ENCODE assay signal across 26 cellular contexts in the genomic region with DNA sequence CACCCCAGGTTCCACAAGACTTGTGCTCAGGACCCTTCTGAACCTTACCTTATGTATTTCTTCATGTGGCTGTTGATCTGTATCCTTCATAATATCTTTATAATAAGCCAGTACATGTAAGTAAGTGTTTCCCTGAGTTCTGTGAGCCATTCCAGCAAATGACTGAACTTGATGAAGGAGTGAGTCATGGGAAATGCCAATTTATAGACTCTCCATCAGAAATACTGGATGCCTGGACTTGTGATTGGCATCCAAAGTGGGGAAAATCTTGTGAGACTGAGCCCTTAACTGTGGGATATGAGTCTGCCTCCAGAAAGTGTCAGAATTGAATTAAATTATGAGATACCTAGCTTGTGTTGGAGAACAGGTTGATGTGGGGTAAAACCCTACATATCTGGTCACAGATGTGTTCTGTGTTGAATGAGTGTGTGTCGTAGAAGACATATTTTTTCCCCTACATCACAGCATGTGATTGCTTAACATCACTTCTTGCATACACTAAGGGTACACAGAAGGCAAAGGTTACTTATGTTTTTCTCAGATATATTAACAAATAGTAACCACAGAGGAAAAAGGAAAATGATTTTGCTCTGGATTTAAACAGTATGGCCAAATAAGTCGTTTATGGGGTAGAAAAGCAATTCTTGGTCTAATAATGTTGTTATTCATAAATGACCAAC.
"Had no signal": no experiment of that assay in that cellular context is flagged by ENCODE, and none has a peak within 500 bp of the region (broad histone marks: within the 10 kb centered on the region; RNA-seq: fewer than 3 reads in every experiment).

No MANE protein-coding gene starts in this region.

- H3K27ac Mint-ChIP-seq: activated CD4-positive, alpha-beta T cell treated with anti-CD3 and anti-CD28 coated beads, Interleukin-2, amount 10 ng/mL, durations not matched to agents 7 days and 5 days; activated CD8-positive, alpha-beta T cell treated with anti-CD3 and anti-CD28 coated beads for 36 hours; activated naive CD4-positive, alpha-beta T cell treated with anti-CD3 and anti-CD28 coated beads, Interleukin-2, amount 50 U/mL, for 24 hours; activated naive CD8-positive, alpha-beta T cell treated with anti-CD3 and anti-CD28 coated beads, Interleukin-2, amount 50 U/mL, for 24 hours; activated T-helper 2 cell treated with anti-CD3 and anti-CD28 coated beads, Interferon-gamma antibody, Interleukin-2, Interleukin-4, amounts not matched to agents 10 μg/mL and 5 μg/mL and 100 μg/mL, durations not matched to agents 14 hours and 24 hours and 36 hours; nephron; stimulated activated effector memory CD8-positive, alpha-beta T cell treated with anti-CD3 and anti-CD28 coated beads, Interleukin-12 subunit alpha, Interleukin-12 subunit beta, amount 100 ng/mL, for 72 hours; stimulated activated naive CD8-positive, alpha-beta T cell treated with anti-CD3 and anti-CD28 coated beads, Interleukin-15, Interleukin-2, amounts not matched to agents 100 ng/mL and 50 ng/mL, for 24 hours; type B pancreatic cell; WTC11 had no signal

- H3K4me1 Mint-ChIP-seq: activated CD4-positive, alpha-beta T cell treated with anti-CD3 and anti-CD28 coated beads, Interleukin-2, amount 10 ng/mL, durations not matched to agents 7 days and 5 days; activated naive CD4-positive, alpha-beta T cell treated with anti-CD3 and anti-CD28 coated beads, Interleukin-2, amount 50 U/mL, for 24 hours; activated naive CD8-positive, alpha-beta T cell treated with anti-CD3 and anti-CD28 coated beads, Interleukin-2, amount 50 U/mL, for 24 hours; nephron; stimulated activated effector memory CD8-positive, alpha-beta T cell treated with anti-CD3 and anti-CD28 coated beads, Interleukin-12 subunit alpha, Interleukin-12 subunit beta, amount 100 ng/mL, for 72 hours; WTC11 had no signal

- H3K4me3 Mint-ChIP-seq: activated CD4-positive, alpha-beta T cell treated with anti-CD3 and anti-CD28 coated beads, Interleukin-2, amount 10 ng/mL, durations not matched to agents 7 days and 5 days; activated CD8-positive, alpha-beta T cell treated with anti-CD3 and anti-CD28 coated beads for 36 hours; activated naive CD4-positive, alpha-beta T cell treated with anti-CD3 and anti-CD28 coated beads, Interleukin-2, amount 50 U/mL, for 24 hours; activated naive CD8-positive, alpha-beta T cell treated with anti-CD3 and anti-CD28 coated beads, Interleukin-2, amount 50 U/mL, for 24 hours; activated T-cell treated with anti-CD3 and anti-CD28 coated beads, Interleukin-2, amount 50 U/mL, for 4 hours; nephron; stimulated activated effector memory CD8-positive, alpha-beta T cell treated with anti-CD3 and anti-CD28 coated beads, Interleukin-12 subunit alpha, Interleukin-12 subunit beta, amount 100 ng/mL, for 72 hours; stimulated activated naive CD8-positive, alpha-beta T cell treated with anti-CD3 and anti-CD28 coated beads, Interleukin-15, Interleukin-2, amounts not matched to agents 100 ng/mL and 50 ng/mL, for 24 hours; T-helper 17 cell; type B pancreatic cell; WTC11 had no signal

- H3K36me3 ChIP-seq: colonic mucosa, uterus had no signal

- DNase-seq: activated CD4-positive, alpha-beta T cell treated with anti-CD3 and anti-CD28 coated beads for 1 hour; activated CD4-positive, alpha-beta T cell treated with anti-CD3 and anti-CD28 coated beads, Interleukin-2, amount 10 ng/mL, durations not matched to agents 7 days and 5 days; activated CD8-positive, alpha-beta T cell treated with anti-CD3 and anti-CD28 coated beads for 36 hours; activated naive CD8-positive, alpha-beta T cell treated with anti-CD3 and anti-CD28 coated beads, Interleukin-2, amount 50 U/mL, for 24 hours; activated T-cell treated with anti-CD3 and anti-CD28 coated beads, Interleukin-2, amount 50 U/mL, for 4 hours; colonic mucosa; dorsolateral prefrontal cortex; effector memory CD4-positive, alpha-beta T cell; erythroblast; foreskin melanocyte; left ventricle myocardium inferior; retina; small intestine; stimulated activated CD4-positive, alpha-beta T cell treated with anti-CD3 and anti-CD28 coated beads, Interleukin-4, amount 100 ng/mL, for 24 hours; substantia nigra; T-helper 17 cell; uterus had no signal

- H3K27me3 Mint-ChIP-seq: activated CD4-positive, alpha-beta T cell treated with anti-CD3 and anti-CD28 coated beads, Interleukin-2, amount 10 ng/mL, durations not matched to agents 7 days and 5 days; activated CD8-positive, alpha-beta T cell treated with anti-CD3 and anti-CD28 coated beads for 36 hours; activated naive CD4-positive, alpha-beta T cell treated with anti-CD3 and anti-CD28 coated beads, Interleukin-2, amount 50 U/mL, for 24 hours; activated naive CD8-positive, alpha-beta T cell treated with anti-CD3 and anti-CD28 coated beads, Interleukin-2, amount 50 U/mL, for 24 hours; stimulated activated naive CD8-positive, alpha-beta T cell treated with anti-CD3 and anti-CD28 coated beads, Interleukin-15, Interleukin-2, amounts not matched to agents 100 ng/mL and 50 ng/mL, for 24 hours; T-helper 17 cell; type B pancreatic cell had no signal

- H3K4me3 ChIP-seq: colonic mucosa, dorsolateral prefrontal cortex, left ventricle myocardium inferior, lung, uterus had no signal

- ATAC-seq: activated CD8-positive, alpha-beta T cell treated with anti-CD3 and anti-CD28 coated beads for 36 hours; activated naive CD8-positive, alpha-beta T cell treated with anti-CD3 and anti-CD28 coated beads, Interleukin-2, amount 50 U/mL, for 24 hours; activated T-cell treated with anti-CD3 and anti-CD28 coated beads, Interleukin-2, amount 50 U/mL, for 4 hours; sciatic nerve; stimulated activated effector memory CD8-positive, alpha-beta T cell treated with anti-CD3 and anti-CD28 coated beads, Interleukin-12 subunit alpha, Interleukin-12 subunit beta, amount 100 ng/mL, for 72 hours; T-helper 17 cell; WTC11 had no signal

- H3K9me3 ChIP-seq: colonic mucosa, uterus had no signal

- H3K27me3 ChIP-seq: colonic mucosa, dorsolateral prefrontal cortex, uterus had no signal

- H3K4me1 ChIP-seq: colonic mucosa, left ventricle myocardium inferior, uterus had no signal

- H3K9me3 Mint-ChIP-seq: activated CD4-positive, alpha-beta T cell treated with anti-CD3 and anti-CD28 coated beads, Interleukin-2, amount 10 ng/mL, durations not matched to agents 7 days and 5 days; activated CD8-positive, alpha-beta T cell treated with anti-CD3 and anti-CD28 coated beads for 36 hours; activated naive CD4-positive, alpha-beta T cell treated with anti-CD3 and anti-CD28 coated beads, Interleukin-2, amount 50 U/mL, for 24 hours; activated naive CD8-positive, alpha-beta T cell treated with anti-CD3 and anti-CD28 coated beads, Interleukin-2, amount 50 U/mL, for 24 hours; activated T-cell treated with anti-CD3 and anti-CD28 coated beads, Interleukin-2, amount 50 U/mL, for 4 hours; activated T-helper 2 cell treated with anti-CD3 and anti-CD28 coated beads, Interferon-gamma antibody, Interleukin-2, Interleukin-4, amounts not matched to agents 10 μg/mL and 5 μg/mL and 100 μg/mL, durations not matched to agents 14 hours and 24 hours and 36 hours; nephron; stimulated activated effector memory CD8-positive, alpha-beta T cell treated with anti-CD3 and anti-CD28 coated beads, Interleukin-12 subunit alpha, Interleukin-12 subunit beta, amount 100 ng/mL, for 72 hours; stimulated activated naive CD8-positive, alpha-beta T cell treated with anti-CD3 and anti-CD28 coated beads, Interleukin-15, Interleukin-2, amounts not matched to agents 100 ng/mL and 50 ng/mL, for 24 hours; type B pancreatic cell; WTC11 had no signal

- H3K27ac ChIP-seq: colonic mucosa, dorsolateral prefrontal cortex, left ventricle myocardium inferior, uterus had no signal
